ENCODE assay signal across 23 cellular contexts in genomic region chr11:68581901-68582300, GRCh38.
A peak's percentile ranks its signal among the peaks of the same experiment; 100 is the strongest.
DNase-seq lines count a peak whose midpoint lies in the region; ATAC-seq and TF ChIP-seq lines count a peak whose summit lies in the region.
"Had no signal": no experiment of that assay in that cellular context is flagged by ENCODE, and none has a peak within 500 bp of the region (broad histone marks: within the 10 kb centered on the region; RNA-seq: fewer than 3 reads in every experiment).

No MANE protein-coding gene starts in this region.

- H3K36me3 ChIP-seq in Panc1 (ENCODE audit: control insufficient read depth, insufficient read depth, low read length): peaks cover 30% of the 10 kb centered on the region
- peaks cover 32% of the 10 kb centered on the region for H3K36me3 ChIP-seq in right atrium auricular region
- H3K36me3 ChIP-seq in subcutaneous abdominal adipose tissue (ENCODE audit: control insufficient read depth in 5 of 5, insufficient read depth in 5 of 5, low read length in 5 of 5): peaks cover 30 to 56% (median 43%) of the 10 kb centered on the region in 5 donors

- no peak overlapping the region for H3K4me3 ChIP-seq in Panc1 (ENCODE audit: low read depth in 2 of 2, low read length in 2 of 2)
- H3K4me3 ChIP-seq in right atrium auricular region: no peak overlapping the region
- no peak overlapping the region for H3K4me3 ChIP-seq in subcutaneous abdominal adipose tissue (ENCODE audit: low read depth in 1 of 5, low read length in 5 of 5)
- H3K4me3 ChIP-seq: esophagus muscularis mucosa, gastroesophageal sphincter, lower lobe of right lung, transverse colon had no signal

- peaks cover 10% of the 10 kb centered on the region for H3K36me3 Mint-ChIP-seq in activated naive CD4-positive, alpha-beta T cell treated with anti-CD3 and anti-CD28 coated beads, Interleukin-2, amount 50 U/mL, for 24 hours

- H3K4me1 Mint-ChIP-seq in activated naive CD4-positive, alpha-beta T cell treated with anti-CD3 and anti-CD28 coated beads, Interleukin-2, amount 50 U/mL, for 24 hours: peaks cover 17% of the 10 kb centered on the region

- H3K4me1 ChIP-seq in Panc1 (ENCODE audit: control insufficient read depth, insufficient read depth, low read length) (no peaks in the 10 kb centered on the region), right atrium auricular region (peaks cover 0 to 46% of the 10 kb centered on the region in 2 donors), subcutaneous abdominal adipose tissue (ENCODE audit: control insufficient read depth in 5 of 5, insufficient read depth in 5 of 5, low read length in 5 of 5) (peaks cover 0 to 33% (median 26%) of the 10 kb centered on the region in 5 donors)

- H3K9ac ChIP-seq in subcutaneous abdominal adipose tissue (ENCODE audit: low read length in 5 of 5): peak overlapping the region in 1 of 5 donors; percentile 44

- BruUV-seq in Panc1 (replicated peaks; lab: Mats Ljungman, UMichigan): no TSS peak

- DNase-seq in activated naive CD4-positive, alpha-beta T cell treated with anti-CD3 and anti-CD28 coated beads, Interleukin-2, amount 50 U/mL, for 16 hours: no peak
- no peak for DNase-seq in Panc1 (ENCODE audit: low read depth, low spot score)
- no peak for DNase-seq in right atrium auricular region (ENCODE audit: low spot score)
- DNase-seq in DMS53 (lab: John Stamatoyannopoulos, UW): no peak
- DNase-seq in NCI-H446 treated with DMSO at 0.1 percent for 48 hours (lab: John Stamatoyannopoulos, UW): no peak
- DNase-seq: ACHN; activated CD4-positive, alpha-beta T cell treated with anti-CD3 and anti-CD28 coated beads, Interleukin-2, amount 10 ng/mL, durations not matched to agents 7 days and 5 days; cerebellar nuclear complex; effector CD4-positive, alpha-beta T cell; islet precursor cell; stimulated activated CD4-positive, alpha-beta T cell treated with anti-CD3 and anti-CD28 coated beads, Interleukin-4, amount 100 ng/mL, for 24 hours; transverse colon; WERI-Rb-1 had no signal

- ATAC-seq in Panc1 (no peak), GM21367 (IDR thresholded peaks at IDR 0.05; ENCODE audit: unreplicated experiment) (no peak)
- ATAC-seq: gastroesophageal sphincter had no signal

- no peaks in the 10 kb centered on the region for H3K27me3 ChIP-seq in Panc1 (ENCODE audit: control insufficient read depth, insufficient read depth, low read length)
- H3K27me3 ChIP-seq in right atrium auricular region: no peaks in the 10 kb centered on the region
- no peaks in the 10 kb centered on the region for H3K27me3 ChIP-seq in subcutaneous abdominal adipose tissue (ENCODE audit: control insufficient read depth in 5 of 5, insufficient read depth in 4 of 5, low read length in 5 of 5)
- H3K27me3 ChIP-seq: esophagus muscularis mucosa, gastroesophageal sphincter, neutrophil, transverse colon had no signal

- POLR2A ChIA-PET in Panc1 (lab: Charles Lee): no interaction called here

- no peaks in the 10 kb centered on the region for H3K27me3 Mint-ChIP-seq in activated naive CD4-positive, alpha-beta T cell treated with anti-CD3 and anti-CD28 coated beads, Interleukin-2, amount 50 U/mL, for 24 hours
- H3K27me3 Mint-ChIP-seq: activated CD4-positive, alpha-beta T cell treated with anti-CD3 and anti-CD28 coated beads, Interleukin-2, amount 10 ng/mL, durations not matched to agents 7 days and 5 days; stimulated activated naive CD8-positive, alpha-beta T cell treated with anti-CD3 and anti-CD28 coated beads, Interleukin-15, Interleukin-2, amounts not matched to agents 100 ng/mL and 50 ng/mL, for 24 hours had no signal

- no peaks in the 10 kb centered on the region for H3K9me3 ChIP-seq in Panc1 (ENCODE audit: control insufficient read depth, insufficient read depth, low read depth, low read length)
- no peaks in the 10 kb centered on the region for H3K9me3 ChIP-seq in right atrium auricular region
- no peaks in the 10 kb centered on the region for H3K9me3 ChIP-seq in subcutaneous abdominal adipose tissue (ENCODE audit: control insufficient read depth in 5 of 5, low read length in 5 of 5)
- H3K9me3 ChIP-seq: esophagus muscularis mucosa, gastroesophageal sphincter, lower lobe of right lung, neutrophil, transverse colon had no signal

- intact Hi-C loops in Panc1 (cut with micrococcal nuclease; ENCODE audit: unreplicated experiment): no loop called here

- H3K27ac ChIP-seq in Panc1 (ENCODE audit: low read length): no peak overlapping the region
- H3K27ac ChIP-seq in right atrium auricular region: peak overlapping the region; percentile 74 to 78
- H3K27ac ChIP-seq in subcutaneous abdominal adipose tissue (ENCODE audit: low read depth, low read length): peak overlapping the region; percentile 54
- H3K27ac ChIP-seq: C4-2B, lower lobe of right lung, neutrophil, transverse colon, WERI-Rb-1 had no signal

- in situ Hi-C loops in Panc1 (cut with HindIII; ENCODE audit: low pct_unique_long_range_greater_than_20kb, low sequenced_read_pairs): no loop called here

- TF ChIP-seq CTCF in Panc1 (IDR thresholded peaks at IDR 0.05) (0 out of 2 replicates have a peak, but pooled peaks have one; percentile 3), right atrium auricular region (IDR thresholded peaks at IDR 0.05) (no peak)

- peak overlapping the region; percentile 66 for H3K27ac Mint-ChIP-seq in activated naive CD4-positive, alpha-beta T cell treated with anti-CD3 and anti-CD28 coated beads, Interleukin-2, amount 50 U/mL, for 24 hours

- H3K4me3 Mint-ChIP-seq in activated naive CD4-positive, alpha-beta T cell treated with anti-CD3 and anti-CD28 coated beads, Interleukin-2, amount 50 U/mL, for 24 hours: no peak overlapping the region
- H3K4me3 Mint-ChIP-seq: activated CD4-positive, alpha-beta T cell treated with anti-CD3 and anti-CD28 coated beads, Interleukin-2, amount 10 ng/mL, durations not matched to agents 7 days and 5 days; stimulated activated naive CD8-positive, alpha-beta T cell treated with anti-CD3 and anti-CD28 coated beads, Interleukin-15, Interleukin-2, amounts not matched to agents 100 ng/mL and 50 ng/mL, for 24 hours; T-helper 2 cell treated with Interferon-gamma antibody and Interleukin-4, amounts not matched to agents 5 μg/mL and 100 μg/mL, for 36 hours had no signal

- CTCF ChIA-PET in Panc1 (lab: Charles Lee): no interaction called here

- no peaks in the 10 kb centered on the region for H3K9me3 Mint-ChIP-seq in activated naive CD4-positive, alpha-beta T cell treated with anti-CD3 and anti-CD28 coated beads, Interleukin-2, amount 50 U/mL, for 24 hours
- H3K9me3 Mint-ChIP-seq: activated CD4-positive, alpha-beta T cell treated with anti-CD3 and anti-CD28 coated beads, Interleukin-2, amount 10 ng/mL, durations not matched to agents 7 days and 5 days; stimulated activated naive CD8-positive, alpha-beta T cell treated with anti-CD3 and anti-CD28 coated beads, Interleukin-15, Interleukin-2, amounts not matched to agents 100 ng/mL and 50 ng/mL, for 24 hours; T-helper 2 cell treated with Interferon-gamma antibody and Interleukin-4, amounts not matched to agents 5 μg/mL and 100 μg/mL, for 36 hours had no signal
